ENCODE assay signal across 1 cellular context in the genomic region with DNA sequence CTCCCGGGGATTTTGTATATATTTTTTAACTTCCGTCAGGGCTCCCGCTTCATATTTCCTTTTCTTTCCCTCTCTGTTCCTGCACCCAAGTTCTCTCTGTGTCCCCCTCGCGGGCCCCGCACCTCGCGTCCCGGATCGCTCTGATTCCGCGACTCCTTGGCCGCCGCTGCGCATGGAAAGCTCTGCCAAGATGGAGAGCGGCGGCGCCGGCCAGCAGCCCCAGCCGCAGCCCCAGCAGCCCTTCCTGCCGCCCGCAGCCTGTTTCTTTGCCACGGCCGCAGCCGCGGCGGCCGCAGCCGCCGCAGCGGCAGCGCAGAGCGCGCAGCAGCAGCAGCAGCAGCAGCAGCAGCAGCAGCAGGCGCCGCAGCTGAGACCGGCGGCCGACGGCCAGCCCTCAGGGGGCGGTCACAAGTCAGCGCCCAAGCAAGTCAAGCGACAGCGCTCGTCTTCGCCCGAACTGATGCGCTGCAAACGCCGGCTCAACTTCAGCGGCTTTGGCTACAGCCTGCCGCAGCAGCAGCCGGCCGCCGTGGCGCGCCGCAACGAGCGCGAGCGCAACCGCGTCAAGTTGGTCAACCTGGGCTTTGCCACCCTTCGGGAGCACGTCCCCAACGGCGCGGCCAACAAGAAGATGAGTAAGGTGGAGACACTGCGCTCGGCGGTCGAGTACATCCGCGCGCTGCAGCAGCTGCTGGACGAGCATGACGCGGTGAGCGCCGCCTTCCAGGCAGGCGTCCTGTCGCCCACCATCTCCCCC.
TF ChIP-seq lines count a peak whose summit lies in the region.

No MANE protein-coding gene starts in this region.

TF ChIP-seq in GM23338, 12 proteins besides CTCF, POLR2A, EP300 and RAD21 (continued from another document):
- TF ChIP-seq ZNF462 (CRISPR knock-in tag; IDR thresholded peaks at IDR 0.05): no peak
- no peak for TF ChIP-seq POLR2AphosphoS5 (IDR thresholded peaks at IDR 0.05; ENCODE audit: low read depth)
- no peak for TF ChIP-seq NANOG (IDR thresholded peaks at IDR 0.05; ENCODE audit: borderline replicate concordance)
- no peak for TF ChIP-seq CREB1 (CRISPR knock-in tag; IDR thresholded peaks at IDR 0.05; ENCODE audit: low read depth)
- peak; percentile 87 for TF ChIP-seq EZH2phosphoT487 (IDR thresholded peaks at IDR 0.05; ENCODE audit: unreplicated experiment)
- TF ChIP-seq STAT1 (IDR thresholded peaks at IDR 0.05; ENCODE audit: unreplicated experiment): no peak
- TF ChIP-seq, protein P1, sequence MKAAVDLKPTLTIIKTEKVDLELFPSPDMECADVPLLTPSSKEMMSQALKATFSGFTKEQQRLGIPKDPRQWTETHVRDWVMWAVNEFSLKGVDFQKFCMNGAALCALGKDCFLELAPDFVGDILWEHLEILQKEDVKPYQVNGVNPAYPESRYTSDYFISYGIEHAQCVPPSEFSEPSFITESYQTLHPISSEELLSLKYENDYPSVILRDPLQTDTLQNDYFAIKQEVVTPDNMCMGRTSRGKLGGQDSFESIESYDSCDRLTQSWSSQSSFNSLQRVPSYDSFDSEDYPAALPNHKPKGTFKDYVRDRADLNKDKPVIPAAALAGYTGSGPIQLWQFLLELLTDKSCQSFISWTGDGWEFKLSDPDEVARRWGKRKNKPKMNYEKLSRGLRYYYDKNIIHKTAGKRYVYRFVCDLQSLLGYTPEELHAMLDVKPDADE (IDR thresholded peaks at IDR 0.05): no peak
- no peak for TF ChIP-seq REST (IDR thresholded peaks at IDR 0.05; ENCODE audit: unreplicated experiment)
